ENCODE assay signal across 8 cellular contexts in the genomic region with DNA sequence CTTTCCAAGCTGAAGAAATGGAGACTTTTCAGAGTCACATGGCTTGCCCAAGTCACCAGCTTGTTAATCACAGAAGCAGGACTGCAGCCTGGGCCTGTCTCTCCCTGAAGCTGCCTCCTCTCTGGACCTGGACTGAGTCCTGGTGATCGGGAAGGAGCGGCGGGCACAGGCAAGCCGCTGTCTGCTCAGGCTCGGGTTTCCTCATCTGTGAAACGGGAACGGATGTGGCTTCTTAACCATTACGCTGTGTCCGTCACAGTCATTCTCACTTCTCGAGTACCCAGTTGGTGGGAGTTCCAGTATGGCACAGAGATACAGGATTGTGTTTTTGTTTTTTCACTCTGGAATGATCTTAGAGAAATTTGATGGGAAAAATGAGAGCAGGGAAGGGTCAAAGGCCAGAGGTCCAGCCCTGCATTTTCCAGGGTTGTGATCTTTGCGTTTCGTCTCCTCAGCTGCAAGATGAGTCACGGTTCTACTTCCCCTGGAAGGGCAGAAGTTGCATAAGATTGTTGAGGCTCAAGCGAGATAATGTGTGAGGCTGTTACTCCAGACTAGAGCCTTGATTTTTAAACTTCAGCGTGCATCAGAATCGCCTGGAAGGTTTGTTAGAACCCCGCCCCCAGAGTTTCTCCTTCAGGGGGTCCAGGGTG. TPM values are rescaled to one million over a fixed set of nuclear protein-coding genes. Genes with fewer than 3 reads are reported as not detected.
A peak's percentile ranks its signal among the peaks of the same experiment; 100 is the strongest.
DNase-seq lines count a peak whose midpoint lies in the region; ATAC-seq, FAIRE-seq and TF ChIP-seq lines count a peak whose summit lies in the region.

No MANE protein-coding gene starts in this region.

- no peak overlapping the region for H3K4me3 Mint-ChIP-seq in activated T-cell treated with anti-CD3 and anti-CD28 coated beads, Interleukin-2, amount 50 U/mL, for 24 hours
- H3K4me3 Mint-ChIP-seq in activated T-helper 17 cell treated with anti-CD3 and anti-CD28 coated beads, Interleukin-2, amount 50 U/mL, for 72 hours: peak overlapping the region; percentile 69

- no peaks in the 10 kb centered on the region for H3K36me3 Mint-ChIP-seq in activated T-cell treated with anti-CD3 and anti-CD28 coated beads, Interleukin-2, amount 50 U/mL, for 24 hours (ENCODE audit: low read depth)
- H3K36me3 Mint-ChIP-seq in activated T-helper 17 cell treated with anti-CD3 and anti-CD28 coated beads, Interleukin-2, amount 50 U/mL, for 72 hours (ENCODE audit: low read depth): no peaks in the 10 kb centered on the region

- TF ChIP-seq EP300 in transverse colon (IDR thresholded peaks at IDR 0.05; ENCODE audit: low read depth): no peak

- H3K27me3 Mint-ChIP-seq in activated T-cell treated with anti-CD3 and anti-CD28 coated beads, Interleukin-2, amount 50 U/mL, for 24 hours: no peaks in the 10 kb centered on the region
- H3K27me3 Mint-ChIP-seq in activated T-helper 17 cell treated with anti-CD3 and anti-CD28 coated beads, Interleukin-2, amount 50 U/mL, for 72 hours: no peaks in the 10 kb centered on the region

- H3K27me3 ChIP-seq in transverse colon: peaks cover 3% of the 10 kb centered on the region

- ATAC-seq in activated T-helper 17 cell treated with anti-CD3 and anti-CD28 coated beads, Interleukin-2, amount 50 U/mL, for 72 hours (replicated peaks): peak; percentile 41
- no peak for ATAC-seq in HG03520 (IDR thresholded peaks at IDR 0.05; ENCODE audit: unreplicated experiment)

- TF ChIP-seq CTCF in kidney (IDR thresholded peaks at IDR 0.05; ENCODE audit: borderline replicate concordance, extremely low read depth, insufficient read depth) (no peak), transverse colon (IDR thresholded peaks at IDR 0.05) (no peak)

- in situ Hi-C loops in transverse colon (cut with MboI; ENCODE audit: low pct_ligation_motif_present in 1 of 4, low pct_unique_long_range_greater_than_20kb in 1 of 4, low sequenced_read_pairs in 3 of 4): loop anchor here in 2 of 4 donors (25.0 kb wide), 1 partner anchor 225 kb away; no protein-coding TSS in a partner anchor

- TF ChIP-seq POLR2A in transverse colon (IDR thresholded peaks at IDR 0.05): no peak

- DNase-seq in activated T-cell treated with anti-CD3 and anti-CD28 coated beads, Interleukin-2, amount 50 U/mL, for 24 hours: no peak
- no peak for DNase-seq in activated T-cell treated with anti-CD3 and anti-CD28 coated beads, Interleukin-2, amount 50 U/mL, for 48 hours
- peak; percentile 74 for DNase-seq in kidney
- no peak for DNase-seq in transverse colon
- DNase-seq in NCI-H1436 (lab: John Stamatoyannopoulos, UW): no peak
- DNase-seq in NCI-H1417 (lab: John Stamatoyannopoulos, UW): no peak

- 62 to 76% methylated on average over 8 to 17 of the region's 17 CpGs for WGBS in transverse colon (ENCODE audit: low coverage in 1 of 2), 2 donors

- no peak for FAIRE-seq in kidney (lab: Jason Lieb, UNC)

- H3K4me3 ChIP-seq in kidney (ENCODE audit: low read length in 2 of 2) (no peak overlapping the region), transverse colon (no peak overlapping the region)

- intact Hi-C loops in kidney (cut with DNase I): no loop called here
- intact Hi-C loops in transverse colon (cut with DNase I; ENCODE audit: low total_unique reads): no loop called here

- H3K4me1 Mint-ChIP-seq in activated T-cell treated with anti-CD3 and anti-CD28 coated beads, Interleukin-2, amount 50 U/mL, for 24 hours (ENCODE audit: low read depth): peaks cover 20% of the 10 kb centered on the region
- H3K4me1 Mint-ChIP-seq in activated T-helper 17 cell treated with anti-CD3 and anti-CD28 coated beads, Interleukin-2, amount 50 U/mL, for 72 hours: peaks cover 14% of the 10 kb centered on the region

- H3K27ac Mint-ChIP-seq in activated T-cell treated with anti-CD3 and anti-CD28 coated beads, Interleukin-2, amount 50 U/mL, for 24 hours: peak overlapping the region; percentile 48
- peak overlapping the region; percentile 73 for H3K27ac Mint-ChIP-seq in activated T-helper 17 cell treated with anti-CD3 and anti-CD28 coated beads, Interleukin-2, amount 50 U/mL, for 72 hours

- no peaks in the 10 kb centered on the region for H3K4me1 ChIP-seq in kidney (ENCODE audit: control insufficient read depth in 1 of 2, insufficient read depth in 1 of 2, low read depth in 1 of 2, low read length in 2 of 2)
- no peaks in the 10 kb centered on the region for H3K4me1 ChIP-seq in transverse colon

- H3K36me3 ChIP-seq in kidney (ENCODE audit: control insufficient read depth in 1 of 2, insufficient read depth in 2 of 2, low read length in 2 of 2) (no peaks in the 10 kb centered on the region), transverse colon (no peaks in the 10 kb centered on the region)

- H3K9me3 Mint-ChIP-seq in activated T-cell treated with anti-CD3 and anti-CD28 coated beads, Interleukin-2, amount 50 U/mL, for 24 hours: no peaks in the 10 kb centered on the region
- H3K9me3 Mint-ChIP-seq in activated T-helper 17 cell treated with anti-CD3 and anti-CD28 coated beads, Interleukin-2, amount 50 U/mL, for 72 hours: no peaks in the 10 kb centered on the region

- H3K9me3 ChIP-seq in kidney (ENCODE audit: control insufficient read depth in 1 of 2, low read length in 2 of 2): no peaks in the 10 kb centered on the region
- no peaks in the 10 kb centered on the region for H3K9me3 ChIP-seq in transverse colon

- no peak overlapping the region for H3K9ac ChIP-seq in kidney (ENCODE audit: low read length in 2 of 2)

- H3K27ac ChIP-seq in kidney (ENCODE audit: low read depth in 2 of 2, low read length in 2 of 2) (peak overlapping the region in 1 of 2 donors; percentile 3), transverse colon (peak overlapping the region; percentile 35 to 57 (median 48))

RNA-seq across cellular contexts. Expression of gene LRTM2, which starts 7.6 kb away (rescaled TPM):
- not detected for total RNA-seq in activated T-helper 17 cell treated with anti-CD3 and anti-CD28 coated beads, Interleukin-2, amount 50 U/mL, for 72 hours
- total RNA-seq in kidney (not detected), transverse colon (not detected)
- not detected for polyA plus RNA-seq in kidney (ENCODE audit: insufficient read depth, low read depth, low replicate concordance)
